18 cellular contexts compared by ENCODE assay signal in genomic region chr4:140469806-140470733, GRCh38. TPM values are rescaled to one million over a fixed set of nuclear protein-coding genes. Genes with fewer than 3 reads are reported as not detected.
"Had no signal": no experiment of that assay in that cellular context is flagged by ENCODE, and none has a peak within 500 bp of the region (broad histone marks: within the 10 kb centered on the region; RNA-seq: fewer than 3 reads in every experiment).

No MANE protein-coding gene starts in this region.

- DNase-seq: activated CD4-positive, alpha-beta memory T cell treated with anti-CD3 and anti-CD28 coated beads, Interleukin-2, amount 10 ng/mL, durations not matched to agents 7 days and 5 days; activated gamma-delta T cell; activated T-cell treated with anti-CD3 and anti-CD28 coated beads, Interleukin-2, amount 50 U/mL, for 48 hours; amygdala; glutamatergic neuron; islet precursor cell; stimulated activated CD4-positive, alpha-beta T cell treated with anti-CD3 and anti-CD28 coated beads, Interleukin-2, amount 100 ng/mL, for 48 hours; stimulated activated naive CD4-positive, alpha-beta T cell treated with Interleukin-2 at 50 U/mL for 16 hours; SW 1271; upper lobe of right lung had no signal

- H3K9me3 Mint-ChIP-seq: activated CD4-positive, alpha-beta memory T cell treated with anti-CD3 and anti-CD28 coated beads, Interleukin-2, amount 10 ng/mL, durations not matched to agents 7 days and 5 days; T-helper 2 cell treated with Interferon-gamma antibody and Interleukin-4, amounts not matched to agents 5 μg/mL and 100 μg/mL, for 36 hours had no signal

- H3K4me3 ChIP-seq: esophagus muscularis mucosa, psoas muscle, upper lobe of right lung had no signal

- ATAC-seq: psoas muscle, upper lobe of right lung had no signal

- H3K4me3 Mint-ChIP-seq: activated CD4-positive, alpha-beta memory T cell treated with anti-CD3 and anti-CD28 coated beads, Interleukin-2, amount 10 ng/mL, durations not matched to agents 7 days and 5 days; activated naive CD8-positive, alpha-beta T cell; T-helper 2 cell treated with Interferon-gamma antibody and Interleukin-4, amounts not matched to agents 5 μg/mL and 100 μg/mL, for 36 hours had no signal

- H3K36me3 Mint-ChIP-seq: activated naive CD8-positive, alpha-beta T cell had no signal

- H3K27me3 ChIP-seq: esophagus muscularis mucosa had no signal

- H3K9me3 ChIP-seq: esophagus muscularis mucosa, psoas muscle, upper lobe of right lung had no signal

- H3K36me3 ChIP-seq: esophagus muscularis mucosa, upper lobe of right lung had no signal

- H3K27ac ChIP-seq: esophagus muscularis mucosa, psoas muscle, upper lobe of right lung had no signal

- H3K27ac Mint-ChIP-seq: activated CD4-positive, alpha-beta memory T cell treated with anti-CD3 and anti-CD28 coated beads, Interleukin-2, amount 10 ng/mL, durations not matched to agents 7 days and 5 days; activated naive CD8-positive, alpha-beta T cell; T-helper 2 cell treated with Interferon-gamma antibody and Interleukin-4, amounts not matched to agents 5 μg/mL and 100 μg/mL, for 36 hours had no signal

- H3K4me1 ChIP-seq: esophagus muscularis mucosa, psoas muscle, upper lobe of right lung had no signal

- H3K4me1 Mint-ChIP-seq: activated CD4-positive, alpha-beta memory T cell treated with anti-CD3 and anti-CD28 coated beads, Interleukin-2, amount 10 ng/mL, durations not matched to agents 7 days and 5 days had no signal

- FAIRE-seq: endometrium had no signal

RNA-seq across cellular contexts. Expression of gene MGAT4D, which starts 28.0 kb away (rescaled TPM):
- total RNA-seq: activated CD4-positive, alpha-beta memory T cell treated with anti-CD3 and anti-CD28 coated beads, Interleukin-2, amount 10 ng/mL, durations not matched to agents 7 days and 5 days; chondrocyte; dermis microvascular lymphatic vessel endothelial cell; esophagus muscularis mucosa; liver; psoas muscle; upper lobe of right lung had no signal
- polyA plus RNA-seq: liver, psoas muscle had no signal
